Comparison of ENCODE assay signal across 17 cellular contexts in the genomic region with DNA sequence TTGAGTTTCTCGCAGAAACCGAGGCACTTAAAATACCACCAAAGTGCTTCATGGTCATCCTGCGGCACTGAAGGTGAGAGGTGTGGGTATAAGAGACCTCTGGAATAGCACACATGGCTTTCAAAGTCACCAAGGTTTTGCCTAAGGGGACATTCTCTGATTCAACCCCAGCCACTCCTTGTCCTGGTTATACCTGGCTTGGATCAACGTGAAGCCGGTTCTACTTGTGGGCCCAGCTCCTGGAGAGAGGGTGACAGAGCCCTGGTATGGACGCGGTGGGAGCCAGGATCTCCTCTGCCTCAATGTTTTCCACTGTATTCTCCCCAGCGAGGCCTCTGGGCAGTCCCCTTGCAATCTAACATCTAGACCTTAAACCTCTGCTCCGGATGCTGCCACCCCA.
"Had no signal": no experiment of that assay in that cellular context is flagged by ENCODE, and none has a peak within 500 bp of the region (broad histone marks: within the 10 kb centered on the region; RNA-seq: fewer than 3 reads in every experiment).

No MANE protein-coding gene starts in this region.

- ATAC-seq: left colon; mucosa of descending colon; naive thymus-derived CD8-positive, alpha-beta T cell; stimulated activated naive B cell treated with anti-CD40 and anti-IgM and Interleukin-4, amounts not matched to agents 10 μg/mL and 1 μg/mL and 100 μg/mL, for 72 hours; stimulated activated naive CD8-positive, alpha-beta T cell treated with anti-CD3 and anti-CD28 coated beads, Interleukin-15, amount 100 ng/mL, for 72 hours had no signal

- H3K4me3 ChIP-seq: hepatocyte, mucosa of descending colon, ovary, right atrium auricular region, sigmoid colon, skin epidermis, testis, tibial nerve had no signal

- DNase-seq: erythroblast; foreskin melanocyte; left colon; mammary epithelial cell; mucosa of descending colon; naive thymus-derived CD8-positive, alpha-beta T cell; ovary; sigmoid colon; stimulated activated CD4-positive, alpha-beta T cell treated with anti-CD3 and anti-CD28 coated beads, Interleukin-2, amount 100 ng/mL, for 24 hours; stimulated activated CD4-positive, alpha-beta T cell treated with anti-CD3 and anti-CD28 coated beads, Interleukin-4, amount 100 ng/mL, for 4 hours; stimulated activated naive B cell treated with anti-CD40 and anti-IgM and Interleukin-4, amounts not matched to agents 10 μg/mL and 1 μg/mL and 100 μg/mL, for 72 hours; stimulated activated naive CD8-positive, alpha-beta T cell treated with anti-CD3 and anti-CD28 coated beads, Interleukin-15, amount 100 ng/mL, for 72 hours had no signal
